ENCODE assay signal across 14 cellular contexts in genomic region chr15:68528891-68529290, GRCh38. TPM values are rescaled to one million over a fixed set of nuclear protein-coding genes. Genes with fewer than 3 reads are reported as not detected.
A peak's percentile ranks its signal among the peaks of the same experiment; 100 is the strongest.
DNase-seq lines count a peak whose midpoint lies in the region; ATAC-seq and TF ChIP-seq lines count a peak whose summit lies in the region.
"Had no signal": no experiment of that assay in that cellular context is flagged by ENCODE, and none has a peak within 500 bp of the region (broad histone marks: within the 10 kb centered on the region; RNA-seq: fewer than 3 reads in every experiment).

No MANE protein-coding gene starts in this region.

- intact Hi-C loops in breast epithelium (cut with DNase I; ENCODE audit: low total_unique reads) (no loop called here), MCF 10A (cut with micrococcal nuclease) (no loop called here)

- CTCF ChIA-PET in MCF 10A (lab: Yijun Ruan, JAX), result interaction anchor here (1.1 kb wide), 1 partner anchor 21 kb away, joined by 3 read pairs; no protein-coding TSS in a partner anchor

- H3K27ac ChIP-seq in breast epithelium, result no peak overlapping the region
- no peak overlapping the region for H3K27ac ChIP-seq in thoracic aorta
- H3K27ac ChIP-seq: C4-2B, upper lobe of left lung had no signal

- H3K27me3 Mint-ChIP-seq in MCF 10A (ENCODE audit: insufficient read depth, unreplicated experiment), result no peaks in the 10 kb centered on the region
- peaks cover 4 to 13% (median 8%) of the 10 kb centered on the region in 5 donors for H3K27me3 Mint-ChIP-seq in naive thymus-derived CD8-positive, alpha-beta T cell

- no peak overlapping the region for H3K27ac Mint-ChIP-seq in MCF 10A (ENCODE audit: low read depth, unreplicated experiment)
- peak overlapping the region in 1 of 10 donors; percentile 15 for H3K27ac Mint-ChIP-seq in naive thymus-derived CD8-positive, alpha-beta T cell
- H3K27ac Mint-ChIP-seq: endodermal cell had no signal

- no peak for DNase-seq in breast epithelium (ENCODE audit: low spot score in 2 of 2)
- no peak for DNase-seq in MCF 10A (ENCODE audit: unreplicated experiment)
- DNase-seq in SK-MEL-5 (ENCODE audit: low read depth, low spot score), result peak; percentile 14
- DNase-seq in fibroblast of peridontal ligament (ENCODE audit: extremely low read depth), result peak; percentile 49
- no peak for DNase-seq in thoracic aorta (ENCODE audit: low spot score)
- no peak for DNase-seq in naive thymus-derived CD8-positive, alpha-beta T cell
- DNase-seq in RPMI8226, result no peak
- no peak for DNase-seq in activated CD4-positive, alpha-beta T cell treated with anti-CD3 and anti-CD28 coated beads, Interleukin-2, amount 50 U/mL, for 1 hour
- DNase-seq: activated CD4-positive, CD25-positive, alpha-beta regulatory T cell; activated naive CD4-positive, alpha-beta T cell treated with Interleukin-2 at 50 U/mL for 16 hours; endodermal cell; NCI-H2081 treated with DMSO at 0.1 percent for 48 hours; upper lobe of left lung had no signal

- TF ChIP-seq CTCF in breast epithelium (IDR thresholded peaks at IDR 0.05) (no peak), MCF 10A (IDR thresholded peaks at IDR 0.05; ENCODE audit: unreplicated experiment) (no peak), thoracic aorta (IDR thresholded peaks at IDR 0.05) (no peak)

- peaks cover 22% of the 10 kb centered on the region for H3K9me3 Mint-ChIP-seq in MCF 10A (ENCODE audit: unreplicated experiment)
- H3K9me3 Mint-ChIP-seq in naive thymus-derived CD8-positive, alpha-beta T cell, result peaks cover 9 to 37% (median 26%) of the 10 kb centered on the region in 9 donors

- H3K27me3 ChIP-seq in breast epithelium (no peaks in the 10 kb centered on the region), thoracic aorta (replicated peaks; ENCODE audit: insufficient read depth) (no peaks in the 10 kb centered on the region)
- H3K27me3 ChIP-seq: upper lobe of left lung had no signal

- no peak overlapping the region for H3K4me3 Mint-ChIP-seq in MCF 10A (ENCODE audit: unreplicated experiment)
- H3K4me3 Mint-ChIP-seq in naive thymus-derived CD8-positive, alpha-beta T cell, result peak overlapping the region in 2 of 10 donors; percentile 11 to 21
- H3K4me3 Mint-ChIP-seq: endodermal cell had no signal

- peak overlapping the region; percentile 13 to 36 (median 17) for H3K4me3 ChIP-seq in breast epithelium
- peak overlapping the region; percentile 37 for H3K4me3 ChIP-seq in thoracic aorta
- H3K4me3 ChIP-seq: upper lobe of left lung had no signal

- no peaks in the 10 kb centered on the region for H3K4me1 Mint-ChIP-seq in MCF 10A (ENCODE audit: insufficient read depth, unreplicated experiment)
- peaks cover 2 to 19% (median 12%) of the 10 kb centered on the region in 4 donors for H3K4me1 Mint-ChIP-seq in naive thymus-derived CD8-positive, alpha-beta T cell

- ATAC-seq in thoracic aorta (ENCODE audit: insufficient number of reproducible peaks, low FRiP score, low read depth), result no peak
- no peak for ATAC-seq in naive thymus-derived CD8-positive, alpha-beta T cell

- no TSS peak for BruUV-seq in MCF 10A (replicated peaks; lab: Mats Ljungman, UMichigan)

- H3K4me1 ChIP-seq in breast epithelium, result no peaks in the 10 kb centered on the region
- peaks cover 8 to 13% of the 10 kb centered on the region in 2 donors for H3K4me1 ChIP-seq in thoracic aorta (ENCODE audit: control insufficient read depth in 1 of 2, low read depth in 2 of 2)

- H3K36me3 ChIP-seq in breast epithelium (no peaks in the 10 kb centered on the region), thoracic aorta (no peaks in the 10 kb centered on the region)
- H3K36me3 ChIP-seq: upper lobe of left lung had no signal

- no peak for TF ChIP-seq POLR2A in breast epithelium (IDR thresholded peaks at IDR 0.05)

- H3K9me3 ChIP-seq in breast epithelium (peaks cover 0 to 12% of the 10 kb centered on the region in 2 donors), thoracic aorta (peaks cover 9% of the 10 kb centered on the region)
- H3K9me3 ChIP-seq: upper lobe of left lung had no signal

- POLR2A ChIA-PET in MCF 10A (lab: Yijun Ruan, JAX), result no interaction called here
- POLR2A ChIA-PET in naive thymus-derived CD8-positive, alpha-beta T cell (lab: Charles Lee), result no interaction called here

- in situ Hi-C loops in SK-MEL-5 (cut with HindIII; ENCODE audit: low pct_unique_long_range_greater_than_20kb, low sequenced_read_pairs), result no loop called here

- no peaks in the 10 kb centered on the region for H3K36me3 Mint-ChIP-seq in MCF 10A (ENCODE audit: insufficient read depth, unreplicated experiment)
- H3K36me3 Mint-ChIP-seq in naive thymus-derived CD8-positive, alpha-beta T cell, result peaks cover 2 to 20% (median 17%) of the 10 kb centered on the region in 3 donors

RNA-seq across cellular contexts. Expression of gene CORO2B, which starts 49.9 kb away (rescaled TPM):
- 10 to 100 TPM in 1 of 3 donors, 1 to 10 TPM in 2; 2.9 to 11.2 (median 3.5) TPM for total RNA-seq in breast epithelium
- 0.47 and 0.79 TPM in 2 replicates for total RNA-seq in MCF 10A (2022)
- total RNA-seq in SK-MEL-5 (2014; rRNA removed; shearing (Covaris generic)), result 0.13 TPM in 1 of 2 replicates, not detected in the other
- 0.03 and 0.06 TPM in 2 replicates for polyA plus RNA-seq in SK-MEL-5 (2015; cell fraction: cytosol; rRNA removed)
- polyA plus RNA-seq in SK-MEL-5 (2015; cell fraction: nucleus; rRNA removed), result not detected in 2 replicates
- total RNA-seq in thoracic aorta, result 1 to 10 TPM; 4.3 to 8.5 TPM
- total RNA-seq in naive thymus-derived CD8-positive, alpha-beta T cell, result under 1 TPM; 0.44 to 0.73 TPM
- polyA plus RNA-seq in naive thymus-derived CD8-positive, alpha-beta T cell, result not detected

Comparison
In these comparisons a context has a peak if more than half of its experiments do, and no peak if none do; other contexts are left out.
1. DNase-seq: peak in SK-MEL-5 (single experiment) and fibroblast of peridontal ligament (single experiment); none in breast epithelium (0 of 2), MCF 10A (single experiment), thoracic aorta (single experiment), naive thymus-derived CD8-positive, alpha-beta T cell (0 of 10), RPMI8226 (single experiment) and activated CD4-positive, alpha-beta T cell treated with anti-CD3 and anti-CD28 coated beads, Interleukin-2, amount 50 U/mL, for 1 hour (single experiment).